Comparison of ENCODE assay signal across 8 cellular contexts in the genomic region with DNA sequence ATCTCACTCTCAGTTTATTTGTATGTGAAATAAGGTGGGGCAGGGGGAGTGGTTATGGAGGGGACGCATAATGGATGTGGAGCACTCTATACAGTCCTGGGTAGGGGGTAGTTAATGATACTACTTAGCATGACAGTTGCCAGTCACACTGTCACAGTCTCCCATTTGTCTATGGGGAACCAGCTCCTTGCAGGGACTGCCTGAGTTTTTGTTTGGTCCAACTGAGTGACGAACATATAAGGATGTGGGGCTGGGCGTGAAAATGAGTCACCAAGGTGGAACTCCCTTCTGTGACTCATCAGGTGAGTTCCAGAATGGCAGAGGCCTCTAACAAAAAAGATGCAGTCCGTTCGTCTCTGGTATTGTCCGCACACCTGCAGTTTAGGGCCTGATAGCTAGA.
DNase-seq lines count a peak whose midpoint lies in the region; ATAC-seq lines count a peak whose summit lies in the region.

No MANE protein-coding gene starts in this region.

- peaks cover 2% of the 10 kb centered on the region for H3K36me3 Mint-ChIP-seq in activated naive CD8-positive, alpha-beta T cell treated with anti-CD3 and anti-CD28 coated beads for 36 hours

- no peak overlapping the region for H3K4me3 Mint-ChIP-seq in activated naive CD8-positive, alpha-beta T cell treated with anti-CD3 and anti-CD28 coated beads for 36 hours

- no peaks in the 10 kb centered on the region for H3K27me3 Mint-ChIP-seq in activated naive CD8-positive, alpha-beta T cell treated with anti-CD3 and anti-CD28 coated beads for 36 hours

- intact Hi-C loops in left ventricle myocardium superior (cut with micrococcal nuclease): no loop called here

- ATAC-seq in GM19043 (IDR thresholded peaks at IDR 0.05; ENCODE audit: low read depth, unreplicated experiment) (peak; percentile 29), left ventricle myocardium superior (no peak)

- no peaks in the 10 kb centered on the region for H3K9me3 Mint-ChIP-seq in activated naive CD8-positive, alpha-beta T cell treated with anti-CD3 and anti-CD28 coated beads for 36 hours

- DNase-seq in HT-29 (ENCODE audit: low spot score) (peak; percentile 69), NCI-H2107 treated with DMSO at 0.1 percent for 48 hours (lab: John Stamatoyannopoulos, UW; ENCODE audit: unreplicated experiment) (no peak), NCI-H146 treated with DMSO at 0.1 percent for 48 hours (lab: John Stamatoyannopoulos, UW; ENCODE audit: unreplicated experiment) (no peak), left ventricle myocardium superior (no peak), GM19240 (ENCODE audit: insufficient read length, low spot score) (no peak)
- DNase-seq in activated naive CD8-positive, alpha-beta T cell treated with anti-CD3 and anti-CD28 coated beads for 36 hours: peak; percentile 58
- DNase-seq in stimulated activated CD4-positive, alpha-beta T cell treated with anti-CD3 and anti-CD28 coated beads, Interleukin-2, amount 100 ng/mL, for 48 hours: peak; percentile 7 to 21

- H3K27ac Mint-ChIP-seq in activated naive CD8-positive, alpha-beta T cell treated with anti-CD3 and anti-CD28 coated beads for 36 hours: no peak overlapping the region

- H3K4me1 Mint-ChIP-seq in activated naive CD8-positive, alpha-beta T cell treated with anti-CD3 and anti-CD28 coated beads for 36 hours: peaks cover 25% of the 10 kb centered on the region

Comparison
In these comparisons a context has a peak if more than half of its experiments do, and no peak if none do; other contexts are left out.
1. DNase-seq: peak in HT-29 (single experiment), activated naive CD8-positive, alpha-beta T cell treated with anti-CD3 and anti-CD28 coated beads for 36 hours (single experiment) and stimulated activated CD4-positive, alpha-beta T cell treated with anti-CD3 and anti-CD28 coated beads, Interleukin-2, amount 100 ng/mL, for 48 hours (2 of 2); none in NCI-H2107 treated with DMSO at 0.1 percent for 48 hours (single experiment), NCI-H146 treated with DMSO at 0.1 percent for 48 hours (single experiment), left ventricle myocardium superior (single experiment) and GM19240 (single experiment).